ENCODE assay signal across 17 cellular contexts in the genomic region with DNA sequence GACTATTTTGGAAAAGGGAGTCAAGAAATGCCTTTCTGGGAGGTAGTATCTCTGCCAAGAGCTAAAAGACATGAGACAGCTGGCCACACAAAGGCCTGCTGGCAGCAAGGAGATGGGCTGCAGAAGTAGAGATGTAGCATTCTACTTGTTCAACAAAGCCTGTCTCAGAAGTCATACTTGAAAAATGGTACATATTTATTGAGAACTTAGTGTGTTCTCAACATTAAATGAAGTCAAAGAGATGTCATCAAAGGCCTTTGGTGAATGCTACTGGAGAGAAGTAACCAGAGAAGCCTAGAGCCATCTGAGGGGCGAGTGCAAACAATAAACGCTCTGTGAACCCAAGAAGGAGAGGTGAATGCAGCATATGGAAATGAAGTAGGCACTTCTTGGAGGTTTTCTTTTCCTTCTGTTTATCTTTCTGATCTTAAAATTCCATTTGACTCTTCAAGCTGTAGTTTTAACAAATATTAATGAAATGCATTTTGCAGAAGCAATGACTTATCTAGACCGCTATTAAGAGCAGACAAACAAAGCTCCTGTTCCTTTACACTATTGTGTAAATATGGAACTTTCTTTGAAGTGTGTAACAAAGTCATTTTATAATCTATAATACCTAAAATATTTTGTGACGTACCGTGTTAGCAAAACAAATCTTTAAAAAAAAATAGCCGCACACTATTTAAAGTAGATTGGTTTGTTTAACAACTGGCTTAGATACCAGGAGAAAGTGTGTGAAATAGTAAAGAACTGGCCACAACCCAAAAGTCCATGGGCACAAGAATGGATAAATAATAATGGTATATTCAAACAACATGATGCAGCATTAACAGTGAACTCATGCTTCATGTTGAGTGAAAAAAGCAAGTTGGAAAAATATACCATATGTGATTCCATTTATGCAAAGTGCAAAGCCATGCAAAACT.
DNase-seq lines count a peak whose midpoint lies in the region; ATAC-seq and TF ChIP-seq lines count a peak whose summit lies in the region.
"Had no signal": no experiment of that assay in that cellular context is flagged by ENCODE, and none has a peak within 500 bp of the region (broad histone marks: within the 10 kb centered on the region; RNA-seq: fewer than 3 reads in every experiment).

No MANE protein-coding gene starts in this region.

- H3K27me3 ChIP-seq in dorsolateral prefrontal cortex: no peaks in the 10 kb centered on the region
- H3K27me3 ChIP-seq in foreskin keratinocyte: no peaks in the 10 kb centered on the region
- H3K27me3 ChIP-seq: SJCRH30 had no signal

- peak overlapping the region; percentile 95 for H3K27ac Mint-ChIP-seq in nephron progenitor cell
- H3K27ac Mint-ChIP-seq: activated naive CD8-positive, alpha-beta T cell treated with anti-CD3 and anti-CD28 coated beads for 36 hours; HFFc6; IgD-negative memory B cell; T-helper 2 cell treated with Interferon-gamma antibody and Interleukin-4, amounts not matched to agents 5 μg/mL and 100 μg/mL, for 36 hours had no signal

- intact Hi-C loops in dorsolateral prefrontal cortex (cut with DNase I): no loop called here

- H3K4me3 Mint-ChIP-seq in nephron progenitor cell: peak overlapping the region; percentile 47
- H3K4me3 Mint-ChIP-seq: activated naive CD8-positive, alpha-beta T cell treated with anti-CD3 and anti-CD28 coated beads for 36 hours; HFFc6; IgD-negative memory B cell; T-helper 2 cell treated with Interferon-gamma antibody and Interleukin-4, amounts not matched to agents 5 μg/mL and 100 μg/mL, for 36 hours had no signal

- DNase-seq in dorsolateral prefrontal cortex (no peak), nephron progenitor cell (no peak), foreskin keratinocyte (no peak)
- DNase-seq in stimulated activated CD4-positive, alpha-beta T cell treated with anti-CD3 and anti-CD28 coated beads, Interleukin-4, amount 100 ng/mL, for 24 hours: no peak
- DNase-seq: activated CD4-positive, alpha-beta T cell treated with anti-CD3 and anti-CD28 coated beads for 4 hours; activated naive CD8-positive, alpha-beta T cell treated with anti-CD3 and anti-CD28 coated beads for 36 hours; HFFc6; mammary epithelial cell; occipital lobe; stimulated activated naive CD4-positive, alpha-beta T cell treated with Interleukin-2 at 50 U/mL for 16 hours had no signal

- TF ChIP-seq CTCF in 22Rv1 (IDR thresholded peaks at IDR 0.05) (no peak), HEK293 (tag by site-specific recombination; IDR thresholded peaks at IDR 0.05) (no peak), dorsolateral prefrontal cortex (IDR thresholded peaks at IDR 0.05 in 54 of 56, conservative IDR thresholded peaks at IDR 0.05 in 2 of 56; ENCODE audit: low read depth in 1 of 56, partially characterized antibody in 56 of 56) (no peak), nephron progenitor cell (IDR thresholded peaks at IDR 0.05) (no peak), foreskin keratinocyte (conservative IDR thresholded peaks at IDR 0.05) (no peak)

- H3K27me3 Mint-ChIP-seq in nephron progenitor cell (ENCODE audit: low read depth, poor library complexity): no peaks in the 10 kb centered on the region
- H3K27me3 Mint-ChIP-seq: IgD-negative memory B cell had no signal

- H3K36me3 Mint-ChIP-seq in nephron progenitor cell (ENCODE audit: low read depth): peaks cover 20% of the 10 kb centered on the region
- H3K36me3 Mint-ChIP-seq: activated naive CD8-positive, alpha-beta T cell treated with anti-CD3 and anti-CD28 coated beads for 36 hours had no signal

- H3K9me3 Mint-ChIP-seq in nephron progenitor cell: no peaks in the 10 kb centered on the region
- H3K9me3 Mint-ChIP-seq: HFFc6; IgD-negative memory B cell; T-helper 2 cell treated with Interferon-gamma antibody and Interleukin-4, amounts not matched to agents 5 μg/mL and 100 μg/mL, for 36 hours had no signal

- H3K27ac ChIP-seq in 22Rv1: peak overlapping the region; percentile 74
- H3K27ac ChIP-seq in HEK293 (ENCODE audit: extremely low read depth, low read depth, low read length): no peak overlapping the region
- peak overlapping the region in 31 of 59 donors; percentile 1 to 82 (median 41) for H3K27ac ChIP-seq in dorsolateral prefrontal cortex
- no peak overlapping the region for H3K27ac ChIP-seq in foreskin keratinocyte
- H3K27ac ChIP-seq: SJCRH30 had no signal

- no peak overlapping the region for H3K4me3 ChIP-seq in HEK293 (ENCODE audit: low read depth, low read length)
- no peak overlapping the region for H3K4me3 ChIP-seq in dorsolateral prefrontal cortex
- H3K4me3 ChIP-seq: SJCRH30 had no signal

- H3K36me3 ChIP-seq in HEK293 (ENCODE audit: control insufficient read depth in 2 of 2, insufficient read depth in 1 of 2, low read length in 2 of 2): no peaks in the 10 kb centered on the region
- H3K36me3 ChIP-seq: SJCRH30 had no signal

- H3K4me1 ChIP-seq in HEK293 (ENCODE audit: control insufficient read depth, insufficient read depth, low read length) (peaks cover 42% of the 10 kb centered on the region), foreskin keratinocyte (no peaks in the 10 kb centered on the region)

- ATAC-seq in foreskin keratinocyte (no peak), GM21786 (IDR thresholded peaks at IDR 0.05; ENCODE audit: unreplicated experiment) (no peak), HG02852 (IDR thresholded peaks at IDR 0.05; ENCODE audit: unreplicated experiment) (no peak)

- peaks cover 84% of the 10 kb centered on the region for H3K4me1 Mint-ChIP-seq in nephron progenitor cell
- H3K4me1 Mint-ChIP-seq: activated naive CD8-positive, alpha-beta T cell treated with anti-CD3 and anti-CD28 coated beads for 36 hours had no signal

- POLR2A ChIA-PET in HEK293 (lab: Yijun Ruan, JAX): interaction anchor here (0.7 kb wide), 1 partner anchor 23 kb away, joined by 3 read pairs; no protein-coding TSS in a partner anchor

- H3K9me3 ChIP-seq in HEK293 (ENCODE audit: control insufficient read depth, insufficient read depth, low read depth, low read length): no peaks in the 10 kb centered on the region
- H3K9me3 ChIP-seq: SJCRH30 had no signal

- CTCF ChIA-PET in HEK293 (lab: Yijun Ruan, JAX): no interaction called here

TF ChIP-seq in HEK293, 187 proteins besides CTCF, POLR2A, EP300 and RAD21:
- TF ChIP-seq ZNF280D (tag by site-specific recombination; IDR thresholded peaks at IDR 0.05) (no peak), OSR2 (tag by site-specific recombination; IDR thresholded peaks at IDR 0.05) (0 out of 2 replicates have a peak, but pooled peaks have one; percentile 13), ZBTB6 (tag by site-specific recombination; IDR thresholded peaks at IDR 0.05) (peak; percentile 73)

Comparison
In these comparisons a context has a peak if more than half of its experiments do, and no peak if none do; other contexts are left out.
1. H3K27ac ChIP-seq: peak in 22Rv1 (single experiment) and dorsolateral prefrontal cortex (31 of 59); none in HEK293 (single experiment) and foreskin keratinocyte (single experiment).